In the genomic region with DNA sequence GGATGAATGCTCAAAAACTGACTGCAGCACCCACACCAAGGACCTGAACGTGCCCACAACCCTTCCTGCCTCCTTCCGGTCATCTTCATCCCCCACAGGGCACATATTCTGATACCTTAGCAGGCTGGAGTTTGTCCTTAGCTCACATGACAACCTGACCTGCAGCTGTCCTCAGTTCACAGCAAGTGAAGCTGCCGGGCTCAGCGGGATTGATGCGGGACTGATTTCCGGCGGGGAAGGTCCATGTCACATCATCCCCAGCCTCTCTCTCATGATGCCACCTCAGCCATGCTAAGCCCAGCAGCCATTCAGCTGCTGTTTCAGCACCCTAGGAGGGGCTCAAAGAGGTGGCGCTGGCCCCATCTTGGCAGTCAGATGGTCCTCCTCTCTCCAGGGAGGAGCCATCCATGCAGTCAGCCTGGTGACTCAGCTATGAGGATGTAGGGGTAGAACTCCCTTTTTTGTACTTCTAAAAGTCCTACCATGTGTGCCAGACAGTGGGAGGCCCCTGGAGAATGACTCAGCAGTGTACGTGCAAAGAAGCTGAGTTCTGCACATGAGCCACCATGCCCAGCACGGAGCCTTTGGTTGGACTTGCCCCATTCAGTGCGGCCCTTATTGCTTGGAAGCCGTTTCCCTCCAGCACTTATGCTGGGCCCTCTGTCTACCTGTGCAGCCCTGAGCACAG, we compare ENCODE assay signal across 1 cellular context.
A peak's percentile ranks its signal among the peaks of the same experiment; 100 is the strongest.
TF ChIP-seq lines count a peak whose summit lies in the region.

No MANE protein-coding gene starts in this region.

TF ChIP-seq in IMR-90, 13 proteins besides CTCF, POLR2A, EP300 and RAD21 (continued from another document):
- TF ChIP-seq, protein P1, sequence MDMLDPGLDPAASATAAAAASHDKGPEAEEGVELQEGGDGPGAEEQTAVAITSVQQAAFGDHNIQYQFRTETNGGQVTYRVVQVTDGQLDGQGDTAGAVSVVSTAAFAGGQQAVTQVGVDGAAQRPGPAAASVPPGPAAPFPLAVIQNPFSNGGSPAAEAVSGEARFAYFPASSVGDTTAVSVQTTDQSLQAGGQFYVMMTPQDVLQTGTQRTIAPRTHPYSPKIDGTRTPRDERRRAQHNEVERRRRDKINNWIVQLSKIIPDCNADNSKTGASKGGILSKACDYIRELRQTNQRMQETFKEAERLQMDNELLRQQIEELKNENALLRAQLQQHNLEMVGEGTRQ (IDR thresholded peaks at IDR 0.05; ENCODE audit: low read depth, low read length) = peak; percentile 47; the same call in 1 of the 2 replicates
- TF ChIP-seq MAZ (IDR thresholded peaks at IDR 0.05; ENCODE audit: borderline replicate concordance, low read depth, low read length) = no peak
- no peak for TF ChIP-seq SMC3 (IDR thresholded peaks at IDR 0.05; ENCODE audit: low read depth, low read length)
- no peak for TF ChIP-seq RFX5 (IDR thresholded peaks at IDR 0.05; ENCODE audit: low read depth, low read length)
